ENCODE assay signal across 12 cellular contexts in genomic region chr20:10636326-10636818, GRCh38. TPM values are rescaled to one million over a fixed set of nuclear protein-coding genes. Genes with fewer than 3 reads are reported as not detected.
A peak's percentile ranks its signal among the peaks of the same experiment; 100 is the strongest.
DNase-seq lines count a peak whose midpoint lies in the region; ATAC-seq, FAIRE-seq and TF ChIP-seq lines count a peak whose summit lies in the region.
"Had no signal": no experiment of that assay in that cellular context is flagged by ENCODE, and none has a peak within 500 bp of the region (broad histone marks: within the 10 kb centered on the region; RNA-seq: fewer than 3 reads in every experiment).

No MANE protein-coding gene starts in this region.

- DNase-seq in colonic mucosa (no peak), kidney (peak; percentile 46), smooth muscle cell (lab: John Stamatoyannopoulos, UW; ENCODE audit: unreplicated experiment) (no peak), cerebellar cortex (ENCODE audit: low spot score) (no peak)
- no peak for DNase-seq in stimulated activated CD4-positive, alpha-beta T cell treated with anti-CD3 and anti-CD28 coated beads, Interleukin-15, amount 100 ng/mL, for 24 hours
- DNase-seq: activated CD4-positive, alpha-beta T cell treated with anti-CD3 and anti-CD28 coated beads for 4 hours; activated naive CD8-positive, alpha-beta T cell treated with anti-CD3 and anti-CD28 coated beads for 36 hours had no signal

- H3K4me2 ChIP-seq in smooth muscle cell: peak overlapping the region; percentile 20

- peaks cover 19% of the 10 kb centered on the region for H3K36me3 ChIP-seq in colonic mucosa
- peaks cover 11 to 21% of the 10 kb centered on the region in 2 donors for H3K36me3 ChIP-seq in kidney (ENCODE audit: control insufficient read depth in 1 of 2, insufficient read depth in 2 of 2, low read length in 2 of 2)
- peaks cover 6% of the 10 kb centered on the region for H3K36me3 ChIP-seq in smooth muscle cell (ENCODE audit: low read depth)

- TF ChIP-seq CTCF in colonic mucosa (IDR thresholded peaks at IDR 0.05): no peak
- TF ChIP-seq CTCF in kidney (IDR thresholded peaks at IDR 0.05; ENCODE audit: borderline replicate concordance, extremely low read depth, insufficient read depth): no peak
- no peak for TF ChIP-seq CTCF in smooth muscle cell (IDR thresholded peaks at IDR 0.05; ENCODE audit: borderline replicate concordance, insufficient read depth, poor library complexity, severe bottlenecking)

- 99% methylated on average over 5 of the region's 5 CpGs for WGBS in smooth muscle cell (ENCODE audit: low lambda C conversion rate)

- ATAC-seq in HG02970 (IDR thresholded peaks at IDR 0.05; ENCODE audit: low FRiP score, unreplicated experiment): no peak
- no peak for ATAC-seq in HG03196 (IDR thresholded peaks at IDR 0.05; ENCODE audit: unreplicated experiment)

- intact Hi-C loops in colonic mucosa (cut with DNase I) (no loop called here), kidney (cut with DNase I) (no loop called here)

- H3K27ac ChIP-seq in colonic mucosa (peak overlapping the region; percentile 21), kidney (ENCODE audit: low read depth in 2 of 2, low read length in 2 of 2) (peak overlapping the region; percentile 12 to 13), smooth muscle cell (ENCODE audit: low read depth) (peak overlapping the region; percentile 0)
- H3K27ac ChIP-seq: neutrophil had no signal

- H4K20me1 ChIP-seq in smooth muscle cell (ENCODE audit: low read depth): peaks cover 15% of the 10 kb centered on the region

- peaks cover 10% of the 10 kb centered on the region for H3K79me2 ChIP-seq in smooth muscle cell (ENCODE audit: low read depth)

- TF ChIP-seq EP300 in Ishikawa (IDR thresholded peaks at IDR 0.05; ENCODE audit: borderline replicate concordance): no peak

- H3K4me1 ChIP-seq in colonic mucosa: peaks cover 8% of the 10 kb centered on the region
- H3K4me1 ChIP-seq in kidney (ENCODE audit: control insufficient read depth in 1 of 2, insufficient read depth in 1 of 2, low read depth in 1 of 2, low read length in 2 of 2): peaks cover 0 to 6% of the 10 kb centered on the region in 2 donors
- H3K4me1 ChIP-seq in smooth muscle cell (ENCODE audit: low read depth): peaks cover 77% of the 10 kb centered on the region

- peaks cover 27% of the 10 kb centered on the region for H3F3A ChIP-seq in smooth muscle cell (ENCODE audit: low read depth)

- no peaks in the 10 kb centered on the region for H3K27me3 ChIP-seq in colonic mucosa
- no peaks in the 10 kb centered on the region for H3K27me3 ChIP-seq in smooth muscle cell (ENCODE audit: low read depth)
- H3K27me3 ChIP-seq: neutrophil had no signal

- H3K4me3 ChIP-seq in colonic mucosa: no peak overlapping the region
- H3K4me3 ChIP-seq in kidney (ENCODE audit: low read length in 2 of 2): no peak overlapping the region
- no peak overlapping the region for H3K4me3 ChIP-seq in smooth muscle cell

- TF ChIP-seq RAD21 in Ishikawa (IDR thresholded peaks at IDR 0.05; ENCODE audit: low read depth): no peak

- no peak for FAIRE-seq in kidney (lab: Jason Lieb, UNC)
- FAIRE-seq: D721Med had no signal

- no peaks in the 10 kb centered on the region for H3K9me3 ChIP-seq in colonic mucosa
- H3K9me3 ChIP-seq in kidney (ENCODE audit: control insufficient read depth in 1 of 2, low read length in 2 of 2): no peaks in the 10 kb centered on the region
- H3K9me3 ChIP-seq in smooth muscle cell (replicated peaks; ENCODE audit: low read depth): no peaks in the 10 kb centered on the region
- H3K9me3 ChIP-seq: neutrophil had no signal

- H3K9ac ChIP-seq in colonic mucosa (ENCODE audit: low read depth in 2 of 2, low read length in 2 of 2) (peak overlapping the region in 1 of 2 donors; percentile 15), kidney (ENCODE audit: low read length in 2 of 2) (no peak overlapping the region), smooth muscle cell (ENCODE audit: low read depth) (no peak overlapping the region)

- no peak overlapping the region for H2AFZ ChIP-seq in smooth muscle cell (ENCODE audit: low read depth)

TF ChIP-seq in Ishikawa, 13 proteins besides CTCF, POLR2A, EP300 and RAD21:
- TF ChIP-seq NFIC (IDR thresholded peaks at IDR 0.05) (0 out of 2 replicates have a peak, but pooled peaks have one; percentile 33), CEBPB (IDR thresholded peaks at IDR 0.05) (no peak)

RNA-seq across cellular contexts. Expression of gene JAG1, which starts 37.4 kb away (rescaled TPM):
- 100 to 1,000 TPM in 1 of 2 donors, 10 to 100 TPM in 1; 66.5 to 102 TPM for total RNA-seq in colonic mucosa
- total RNA-seq in kidney: 132 TPM
- 18.0 TPM for polyA plus RNA-seq in kidney (ENCODE audit: insufficient read depth, low read depth, low replicate concordance)
- 126 and 135 TPM in 2 replicates for total RNA-seq in smooth muscle cell
- polyA plus RNA-seq in smooth muscle cell: 45.0 and 73.6 TPM in 2 replicates
